Comparison of ENCODE assay signal across 1 cellular context in genomic region chr7:149719050-149719899, GRCh38.
TF ChIP-seq lines count a peak whose summit lies in the region.

No MANE protein-coding gene starts in this region.

TF ChIP-seq in HEK293, 187 proteins besides CTCF, POLR2A, EP300 and RAD21 (continued from another document and continues in another):
- no peak for TF ChIP-seq ZNF280C (tag by site-specific recombination; IDR thresholded peaks at IDR 0.05)
- no peak for TF ChIP-seq ZSCAN5A (tag by site-specific recombination; IDR thresholded peaks at IDR 0.05)
- peak; percentile 88 for TF ChIP-seq ZBTB21 (tag by site-specific recombination; IDR thresholded peaks at IDR 0.05)
- TF ChIP-seq ZNF366 (tag by site-specific recombination; conservative IDR thresholded peaks at IDR 0.05), result peak; percentile 97
- peak; percentile 83 for TF ChIP-seq ZFP69B (tag by site-specific recombination; IDR thresholded peaks at IDR 0.05)
- TF ChIP-seq ZNF239 (tag by site-specific recombination; IDR thresholded peaks at IDR 0.05), result no peak
- TF ChIP-seq PRDM6 (tag by site-specific recombination; IDR thresholded peaks at IDR 0.05), result no peak
- TF ChIP-seq ZNF433 (tag by site-specific recombination; IDR thresholded peaks at IDR 0.05; ENCODE audit: low read depth), result no peak
- no peak for TF ChIP-seq ZNF426 (tag by site-specific recombination; IDR thresholded peaks at IDR 0.05)
- TF ChIP-seq ZNF175 (tag by site-specific recombination; IDR thresholded peaks at IDR 0.05), result no peak
- no peak for TF ChIP-seq ZNF19 (tag by site-specific recombination; IDR thresholded peaks at IDR 0.05; ENCODE audit: low read depth)
- no peak for TF ChIP-seq ZNF132 (tag by site-specific recombination; IDR thresholded peaks at IDR 0.05; ENCODE audit: borderline replicate concordance)
- peak; percentile 92 for TF ChIP-seq ZNF639 (tag by site-specific recombination; IDR thresholded peaks at IDR 0.05)
- no peak for TF ChIP-seq ZNF514 (tag by site-specific recombination; IDR thresholded peaks at IDR 0.05)
- TF ChIP-seq ZNF513 (tag by site-specific recombination; IDR thresholded peaks at IDR 0.05), result no peak
- 0 out of 2 replicates have a peak, but pooled peaks have one; percentile 16 for TF ChIP-seq OSR2 (tag by site-specific recombination; IDR thresholded peaks at IDR 0.05)
- no peak for TF ChIP-seq ZNF837 (tag by site-specific recombination; IDR thresholded peaks at IDR 0.05)
- TF ChIP-seq PRDM4 (tag by site-specific recombination; IDR thresholded peaks at IDR 0.05), result no peak
- TF ChIP-seq ZNF776 (tag by site-specific recombination; IDR thresholded peaks at IDR 0.05; ENCODE audit: borderline replicate concordance), result no peak
- TF ChIP-seq ZEB2 (tag by site-specific recombination; IDR thresholded peaks at IDR 0.05), result peak; percentile 91
- peak; percentile 72; the same call in 1 of the 2 replicates for TF ChIP-seq ZNF184 (tag by site-specific recombination; IDR thresholded peaks at IDR 0.05)
- TF ChIP-seq ZBTB7A (tag by site-specific recombination; IDR thresholded peaks at IDR 0.05; ENCODE audit: low read depth), result no peak
- peak; percentile 78; the same call in 1 of the 2 replicates for TF ChIP-seq ZNF394 (tag by site-specific recombination; IDR thresholded peaks at IDR 0.05; ENCODE audit: borderline replicate concordance)
- TF ChIP-seq ZFP37 (tag by site-specific recombination; IDR thresholded peaks at IDR 0.05), result peak; percentile 90; the same call in 1 of the 2 replicates
- TF ChIP-seq ZBTB8A (tag by site-specific recombination; IDR thresholded peaks at IDR 0.05), result peak; percentile 36; the same call in 1 of the 2 replicates
- no peak; the same call in 1 of the 2 replicates for TF ChIP-seq ZNF2 (tag by site-specific recombination; IDR thresholded peaks at IDR 0.05)
- TF ChIP-seq HOXC10 (CRISPR knock-in tag; IDR thresholded peaks at IDR 0.05), result no peak
- TF ChIP-seq MEIS1 (CRISPR knock-in tag; IDR thresholded peaks at IDR 0.05; ENCODE audit: borderline replicate concordance), result no peak
- no peak for TF ChIP-seq ZNF302 (tag by site-specific recombination; IDR thresholded peaks at IDR 0.05; ENCODE audit: low read depth)
- TF ChIP-seq KLF1 (tag by site-specific recombination; IDR thresholded peaks at IDR 0.05), result no peak
- peak; percentile 55 for TF ChIP-seq ZNF600 (tag by site-specific recombination; IDR thresholded peaks at IDR 0.05)
- no peak for TF ChIP-seq SALL2 (tag by site-specific recombination; IDR thresholded peaks at IDR 0.05; ENCODE audit: borderline replicate concordance)
- TF ChIP-seq ZNF629 (tag by site-specific recombination; IDR thresholded peaks at IDR 0.05), result peak; percentile 97
- TF ChIP-seq ZBTB17 (tag by site-specific recombination; IDR thresholded peaks at IDR 0.05), result peak; percentile 34; the same call in 1 of the 2 replicates
- TF ChIP-seq ZBTB6 (tag by site-specific recombination; IDR thresholded peaks at IDR 0.05), result no peak
- no peak for TF ChIP-seq YY2 (tag by site-specific recombination; IDR thresholded peaks at IDR 0.05)
- TF ChIP-seq ZNF549 (tag by site-specific recombination; IDR thresholded peaks at IDR 0.05), result no peak
- TF ChIP-seq ZNF37A (tag by site-specific recombination; IDR thresholded peaks at IDR 0.05), result no peak
- no peak for TF ChIP-seq KLF9 (tag by site-specific recombination; IDR thresholded peaks at IDR 0.05; ENCODE audit: low read depth)
- TF ChIP-seq PRDM2 (tag by site-specific recombination; IDR thresholded peaks at IDR 0.05; ENCODE audit: borderline replicate concordance), result no peak
- TF ChIP-seq SP7 (tag by site-specific recombination; IDR thresholded peaks at IDR 0.05), result peak; percentile 95
- no peak; the same call in 1 of the 2 replicates for TF ChIP-seq ZBTB20 (tag by site-specific recombination; IDR thresholded peaks at IDR 0.05)
- TF ChIP-seq ZSCAN30 (tag by site-specific recombination; IDR thresholded peaks at IDR 0.05), result 0 out of 2 replicates have a peak, but pooled peaks have one; percentile 24
- TF ChIP-seq ZNF324 (tag by site-specific recombination; IDR thresholded peaks at IDR 0.05), result peak; percentile 99
- peak; percentile 93 for TF ChIP-seq BCL11A (tag by site-specific recombination; IDR thresholded peaks at IDR 0.05; ENCODE audit: low read depth)
- TF ChIP-seq ZNF311 (tag by site-specific recombination; IDR thresholded peaks at IDR 0.05; ENCODE audit: borderline replicate concordance), result no peak
- TF ChIP-seq ZNF580 (tag by site-specific recombination; IDR thresholded peaks at IDR 0.05), result no peak
